ENCODE assay signal across 8 cellular contexts in the genomic region with DNA sequence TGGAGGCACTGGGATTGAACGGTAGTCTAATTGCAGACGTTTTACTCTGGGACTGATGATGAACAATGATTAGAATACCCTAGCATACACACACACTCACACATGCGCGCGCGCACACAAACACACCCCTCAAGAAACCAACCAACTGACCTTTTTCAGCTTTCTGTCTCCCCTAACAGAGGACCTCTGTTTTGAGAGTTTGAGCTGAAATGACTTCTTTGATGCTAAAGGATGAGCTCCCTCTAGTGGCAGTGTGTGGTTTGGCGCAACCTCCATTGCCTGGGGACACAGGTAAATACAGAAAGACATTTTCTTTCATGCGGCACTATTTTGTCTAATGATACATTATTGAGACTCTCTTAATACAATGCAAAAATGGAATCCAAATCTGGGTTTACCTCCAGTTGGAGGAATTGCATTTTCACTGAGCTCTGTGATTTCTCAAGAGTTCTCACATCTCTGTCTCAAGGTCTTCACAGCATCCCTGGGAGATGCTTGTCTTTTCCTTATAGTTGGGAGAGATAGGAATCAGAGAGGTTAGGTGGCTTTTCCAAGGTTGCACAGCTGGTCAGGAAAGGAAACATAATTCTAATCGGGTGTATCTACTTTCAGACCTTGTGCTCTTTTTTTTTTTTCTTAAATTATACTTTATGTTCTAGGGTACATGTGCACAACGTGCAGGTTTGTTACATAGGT.
DNase-seq lines count a peak whose midpoint lies in the region; ATAC-seq and TF ChIP-seq lines count a peak whose summit lies in the region.

No MANE protein-coding gene starts in this region.

- no peak overlapping the region for H3K4me3 ChIP-seq in ascending aorta

- H3K4me1 ChIP-seq in ascending aorta = no peaks in the 10 kb centered on the region

- peaks cover 21% of the 10 kb centered on the region for H3K27me3 Mint-ChIP-seq in T-helper 17 cell

- ATAC-seq in T-helper 17 cell = peak; percentile 64

- no peak overlapping the region for H3K27ac Mint-ChIP-seq in T-helper 17 cell

- TF ChIP-seq CTCF in GM10266 (IDR thresholded peaks at IDR 0.05; ENCODE audit: control insufficient read depth, insufficient read depth, low read depth, missing control alignments) = peak; percentile 98
- peak in 2 of 3 experiments; percentile 44 to 50 for TF ChIP-seq CTCF in ascending aorta (IDR thresholded peaks at IDR 0.05)

- H3K27ac ChIP-seq in ascending aorta = no peak overlapping the region

- intact Hi-C loops in ascending aorta (cut with DNase I) = no loop called here
- intact Hi-C loops in posterior vena cava (cut with DNase I) = no loop called here

- peaks cover 2% of the 10 kb centered on the region for H3K4me1 Mint-ChIP-seq in T-helper 17 cell

- H3K27me3 ChIP-seq in ascending aorta = no peaks in the 10 kb centered on the region

- no peaks in the 10 kb centered on the region for H3K36me3 ChIP-seq in ascending aorta

- H3K9me3 ChIP-seq in T-helper 17 cell (ENCODE audit: control insufficient read depth, low read length, poor library complexity, severe bottlenecking) (no peaks in the 10 kb centered on the region), ascending aorta (no peaks in the 10 kb centered on the region)

- DNase-seq in GM10266 (ENCODE audit: extremely low spot score) (peak; percentile 58), HCEC 1CT (peak; percentile 37), NCI-H1105 (lab: John Stamatoyannopoulos, UW) (peak; percentile 50), T-helper 17 cell (peak; percentile 15 to 38 (median 17)), ascending aorta (ENCODE audit: low spot score in 2 of 2) (no peak), iPS DF 4.7 (ENCODE audit: extremely low read depth, low spot score) (peak; percentile 49), posterior vena cava (ENCODE audit: low spot score) (no peak)
- peak; percentile 75 for DNase-seq in stimulated activated CD4-positive, alpha-beta T cell treated with anti-CD3 and anti-CD28 coated beads, Interleukin-15, amount 100 ng/mL, for 24 hours

- H3K4me3 Mint-ChIP-seq in T-helper 17 cell = no peak overlapping the region

- no peaks in the 10 kb centered on the region for H3K36me3 Mint-ChIP-seq in T-helper 17 cell (ENCODE audit: low read depth)

Comparison
In these comparisons a context has a peak if more than half of its experiments do, and no peak if none do; other contexts are left out.
1. DNase-seq: peak in GM10266 (single experiment), HCEC 1CT (single experiment), NCI-H1105 (single experiment), T-helper 17 cell (3 of 3), iPS DF 4.7 (single experiment) and stimulated activated CD4-positive, alpha-beta T cell treated with anti-CD3 and anti-CD28 coated beads, Interleukin-15, amount 100 ng/mL, for 24 hours (single experiment); none in ascending aorta (0 of 2) and posterior vena cava (single experiment).